2 cellular contexts compared by ENCODE assay signal in genomic region chr1:3067671-3068399, GRCh38.
TF ChIP-seq lines count a peak whose summit lies in the region.

No MANE protein-coding gene starts in this region.

TF ChIP-seq in HCT116, 20 proteins besides CTCF, POLR2A, EP300 and RAD21:
- TF ChIP-seq ELF1 (IDR thresholded peaks at IDR 0.05; ENCODE audit: borderline replicate concordance, low read depth): no peak
- no peak for TF ChIP-seq EZH2phosphoT487 (IDR thresholded peaks at IDR 0.05; ENCODE audit: borderline replicate concordance)
- no peak for TF ChIP-seq SRF (IDR thresholded peaks at IDR 0.05; ENCODE audit: low read depth)
- no peak for TF ChIP-seq ZFX (IDR thresholded peaks at IDR 0.05)
- no peak for TF ChIP-seq MAX (IDR thresholded peaks at IDR 0.05)
- no peak for TF ChIP-seq CBX3 (IDR thresholded peaks at IDR 0.05; ENCODE audit: low read depth)
- TF ChIP-seq ZNF274 (IDR thresholded peaks at IDR 0.05; ENCODE audit: low read depth, low read length): no peak
- TF ChIP-seq SP1 (IDR thresholded peaks at IDR 0.05; ENCODE audit: low read depth): no peak

TF ChIP-seq in HepG2, 621 proteins besides CTCF, POLR2A, EP300 and RAD21:
- TF ChIP-seq ZBTB33 (CRISPR knock-in tag; IDR thresholded peaks at IDR 0.05): 0 out of 2 replicates have a peak, but pooled peaks have one; percentile 22
- no peak for TF ChIP-seq SP1 (IDR thresholded peaks at IDR 0.05)
- TF ChIP-seq SP1 (CRISPR knock-in tag; IDR thresholded peaks at IDR 0.05): no peak
- 0 out of 2 replicates have a peak, but pooled peaks have one; percentile 47 for TF ChIP-seq ZBTB38 (CRISPR knock-in tag; IDR thresholded peaks at IDR 0.05)
